Comparison of ENCODE assay signal across 9 cellular contexts in the genomic region with DNA sequence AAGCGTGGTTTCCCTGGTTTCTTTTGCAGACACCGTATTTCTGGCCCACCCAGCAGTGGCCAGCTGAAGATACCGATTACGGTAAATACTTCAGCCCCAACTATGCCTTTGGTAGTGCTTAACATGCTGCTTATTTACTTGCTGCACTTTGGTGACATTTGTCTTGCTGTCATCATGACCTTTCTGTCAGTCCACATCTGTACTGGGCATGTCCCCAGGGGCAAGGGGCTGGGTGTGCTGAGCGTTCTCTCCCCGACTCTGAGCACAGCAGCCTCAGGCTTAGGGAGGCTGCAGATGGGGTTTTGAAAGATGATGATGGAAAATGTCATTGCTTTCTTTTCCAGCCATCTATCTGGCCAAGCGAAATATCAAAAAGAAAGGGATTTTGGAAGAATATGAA. TPM values are rescaled to one million over a fixed set of nuclear protein-coding genes. Genes with fewer than 3 reads are reported as not detected.
"Had no signal": no experiment of that assay in that cellular context is flagged by ENCODE, and none has a peak within 500 bp of the region (broad histone marks: within the 10 kb centered on the region; RNA-seq: fewer than 3 reads in every experiment).

No MANE protein-coding gene starts in this region.

- H3K4me3 ChIP-seq: GM23248, K562 had no signal

- FAIRE-seq: H1, H54, HTR-8/SVneo, K562 had no signal

- H3K9ac ChIP-seq: GM23248 had no signal

- H3K9me3 Mint-ChIP-seq: H9 had no signal

- ATAC-seq: K562 had no signal

- H3K4me3 Mint-ChIP-seq: H9 had no signal

- DNase-seq: GM23248, H9, HCEC 1CT, IMR-90, KG1 had no signal

- H3K27ac ChIP-seq: GM23248 had no signal

RNA-seq across cellular contexts. Expression of gene RGS9, which starts 23.3 kb away (rescaled TPM):
- polyA plus RNA-seq: GM23248 had no signal
